ENCODE assay signal across 17 cellular contexts in genomic region chr20:35398660-35399144, GRCh38. TPM values are rescaled to one million over a fixed set of nuclear protein-coding genes. Genes with fewer than 3 reads are reported as not detected.
DNase-seq lines count a peak whose midpoint lies in the region; TF ChIP-seq lines count a peak whose summit lies in the region.
"Had no signal": no experiment of that assay in that cellular context is flagged by ENCODE, and none has a peak within 500 bp of the region (broad histone marks: within the 10 kb centered on the region; RNA-seq: fewer than 3 reads in every experiment).

No MANE protein-coding gene starts in this region.

- DNase-seq in AG10803 (ENCODE audit: low read depth) (peak; percentile 84), adipocyte (ENCODE audit: low read depth) (peak; percentile 76), fibroblast of peridontal ligament (ENCODE audit: extremely low read depth) (peak; percentile 96), osteoblast (ENCODE audit: insufficient read length, low spot score, missing footprints) (no peak), DMS 273 treated with DMSO at 0.1 percent for 48 hours (lab: John Stamatoyannopoulos, UW) (no peak), mucosa of gallbladder (ENCODE audit: low spot score) (no peak)
- no peak for DNase-seq in activated naive CD4-positive, alpha-beta T cell treated with anti-CD3 and anti-CD28 coated beads for 36 hours
- DNase-seq in stimulated activated naive CD4-positive, alpha-beta T cell treated with Interleukin-2 at 50 U/mL for 16 hours (lab: John Stamatoyannopoulos, UW) = no peak
- DNase-seq: activated effector memory CD4-positive, alpha-beta T cell treated with Interleukin-2 at 50 U/mL for 16 hours; NCI-H446 treated with DMSO at 0.1 percent for 48 hours; nephron progenitor cell; stimulated activated CD4-positive, alpha-beta T cell treated with anti-CD3 and anti-CD28 coated beads, Interleukin-4, amount 100 ng/mL, for 24 hours; upper lobe of left lung had no signal

- no peaks in the 10 kb centered on the region for H3K27me3 ChIP-seq in adipocyte (replicated peaks; ENCODE audit: control insufficient read depth, insufficient read depth, low read length)
- H3K27me3 ChIP-seq in osteoblast (ENCODE audit: insufficient read depth, low read length) = no peaks in the 10 kb centered on the region
- H3K27me3 ChIP-seq: right atrium auricular region, upper lobe of left lung had no signal

- H3K4me1 ChIP-seq in adipocyte (ENCODE audit: control insufficient read depth, insufficient read depth, low read length) (peaks cover 45% of the 10 kb centered on the region), osteoblast (ENCODE audit: insufficient read depth, low read length) (peaks cover 48% of the 10 kb centered on the region)

- H3K9ac ChIP-seq in adipocyte (ENCODE audit: low read length) = peak overlapping the region; percentile 73

- peaks cover 65% of the 10 kb centered on the region for H3K79me2 ChIP-seq in osteoblast (ENCODE audit: insufficient read depth, low read length)

- CTCF ChIA-PET in activated naive CD4-positive, alpha-beta T cell treated with anti-CD3 and anti-CD28 coated beads for 36 hours (lab: Charles Lee) = interaction anchor here (0.5 kb wide), 1 partner anchor 1230 kb away, joined by 3 read pairs; no protein-coding TSS in a partner anchor

- H3K9me3 ChIP-seq in adipocyte (ENCODE audit: control insufficient read depth, low read length) (no peaks in the 10 kb centered on the region), osteoblast (ENCODE audit: low read depth, low read length) (no peaks in the 10 kb centered on the region)
- H3K9me3 ChIP-seq: right atrium auricular region, upper lobe of left lung had no signal

- peaks cover 10% of the 10 kb centered on the region for H3K36me3 ChIP-seq in adipocyte (ENCODE audit: control insufficient read depth, insufficient read depth, low read length, severe bottlenecking)
- peaks cover 7% of the 10 kb centered on the region for H3K36me3 ChIP-seq in osteoblast (ENCODE audit: insufficient read depth, low read length)
- H3K36me3 ChIP-seq: right atrium auricular region had no signal

- no peaks in the 10 kb centered on the region for H3K9me3 Mint-ChIP-seq in activated naive CD4-positive, alpha-beta T cell treated with anti-CD3 and anti-CD28 coated beads for 36 hours

- peak overlapping the region; percentile 33 for H3K27ac ChIP-seq in osteoblast (ENCODE audit: low read depth, low read length)
- H3K27ac ChIP-seq: right atrium auricular region had no signal

- H3K4me3 ChIP-seq in AG10803 (ENCODE audit: low read length) (no peak overlapping the region), adipocyte (ENCODE audit: low read length) (peak overlapping the region; percentile 20), osteoblast (ENCODE audit: insufficient read depth, low read length) (no peak overlapping the region)
- H3K4me3 ChIP-seq: right atrium auricular region, upper lobe of left lung had no signal

- no peak overlapping the region for H3K4me3 Mint-ChIP-seq in activated naive CD4-positive, alpha-beta T cell treated with anti-CD3 and anti-CD28 coated beads for 36 hours
- H3K4me3 Mint-ChIP-seq: B cell, brain, nephron progenitor cell had no signal

- peaks cover 31% of the 10 kb centered on the region for H3K4me1 Mint-ChIP-seq in activated naive CD4-positive, alpha-beta T cell treated with anti-CD3 and anti-CD28 coated beads for 36 hours (ENCODE audit: low read depth)
- H3K4me1 Mint-ChIP-seq: nephron progenitor cell had no signal

- no peak overlapping the region for H3K27ac Mint-ChIP-seq in activated naive CD4-positive, alpha-beta T cell treated with anti-CD3 and anti-CD28 coated beads for 36 hours
- H3K27ac Mint-ChIP-seq: B cell, brain had no signal

- no peaks in the 10 kb centered on the region for H4K20me1 ChIP-seq in osteoblast (ENCODE audit: insufficient read depth, low read length)

- H2AFZ ChIP-seq in osteoblast (ENCODE audit: low read length) = no peak overlapping the region

- peak overlapping the region; percentile 15 for H3K4me2 ChIP-seq in osteoblast (ENCODE audit: insufficient read depth, low read length)

- intact Hi-C loops in activated naive CD4-positive, alpha-beta T cell treated with anti-CD3 and anti-CD28 coated beads for 36 hours (cut with micrococcal nuclease) = no loop called here

- no peak for TF ChIP-seq CTCF in AG10803 (conservative IDR thresholded peaks at IDR 0.05; ENCODE audit: low read length)
- TF ChIP-seq CTCF in osteoblast (IDR thresholded peaks at IDR 0.05; ENCODE audit: extremely low read depth, low read depth, low read length) = no peak

- H3K36me3 Mint-ChIP-seq in activated naive CD4-positive, alpha-beta T cell treated with anti-CD3 and anti-CD28 coated beads for 36 hours (ENCODE audit: low read depth) = peaks cover 4% of the 10 kb centered on the region

- H3K27me3 Mint-ChIP-seq in activated naive CD4-positive, alpha-beta T cell treated with anti-CD3 and anti-CD28 coated beads for 36 hours (ENCODE audit: low read depth) = no peaks in the 10 kb centered on the region
- H3K27me3 Mint-ChIP-seq: B cell, brain had no signal

RNA-seq across cellular contexts. Expression of gene UQCC1, which starts 13.1 kb away (rescaled TPM):
- 15.2 and 20.3 TPM in 2 replicates for total RNA-seq in osteoblast
- total RNA-seq in activated naive CD4-positive, alpha-beta T cell treated with anti-CD3 and anti-CD28 coated beads for 36 hours = 10 to 100 TPM; 47.4 to 48.5 TPM
- 48.0 TPM for total RNA-seq in mucosa of gallbladder

RNA-seq across cellular contexts. Expression of gene GDF5, which starts 39.3 kb away (rescaled TPM):
- total RNA-seq in osteoblast (37.6 and 48.9 TPM in 2 replicates), mucosa of gallbladder (0.09 TPM)
- not detected for total RNA-seq in activated naive CD4-positive, alpha-beta T cell treated with anti-CD3 and anti-CD28 coated beads for 36 hours
- total RNA-seq: B cell, left lobe of liver had no signal

RNA-seq across cellular contexts. Expression of gene CEP250, which starts 56.7 kb away (rescaled TPM):
- total RNA-seq in osteoblast (23.3 and 23.5 TPM in 2 replicates), mucosa of gallbladder (33.5 TPM)
- 10 to 100 TPM; 43.4 to 46.9 TPM for total RNA-seq in activated naive CD4-positive, alpha-beta T cell treated with anti-CD3 and anti-CD28 coated beads for 36 hours

Comparison
In these comparisons a context has a peak if more than half of its experiments do, and no peak if none do; other contexts are left out.
1. DNase-seq: peak in AG10803 (single experiment), adipocyte (single experiment) and fibroblast of peridontal ligament (single experiment); none in osteoblast (single experiment), DMS 273 treated with DMSO at 0.1 percent for 48 hours (single experiment), activated naive CD4-positive, alpha-beta T cell treated with anti-CD3 and anti-CD28 coated beads for 36 hours (single experiment), mucosa of gallbladder (single experiment) and stimulated activated naive CD4-positive, alpha-beta T cell treated with Interleukin-2 at 50 U/mL for 16 hours (single experiment).
2. RNA of gene GDF5, which starts 39.3 kb away (total RNA-seq): 37.6 to 48.9 TPM in osteoblast; 0.09 TPM in mucosa of gallbladder (single experiment) and not detected in activated naive CD4-positive, alpha-beta T cell treated with anti-CD3 and anti-CD28 coated beads for 36 hours; every median in the first group is over 10 times any median in the second.